ENCODE assay signal across 18 cellular contexts in genomic region chr7:21113609-21114416, GRCh38.
"Had no signal": no experiment of that assay in that cellular context is flagged by ENCODE, and none has a peak within 500 bp of the region (broad histone marks: within the 10 kb centered on the region; RNA-seq: fewer than 3 reads in every experiment).

No MANE protein-coding gene starts in this region.

- H3K4me1 ChIP-seq: lower lobe of right lung, psoas muscle, right lobe of liver, stomach had no signal

- H3K4me3 ChIP-seq: coronary artery, esophagus muscularis mucosa, lower lobe of right lung, psoas muscle, right lobe of liver, stomach, thoracic aorta had no signal

- H3K27ac ChIP-seq: coronary artery, esophagus muscularis mucosa, lower lobe of right lung, psoas muscle, right lobe of liver, stomach, thoracic aorta had no signal

- H3K9me3 ChIP-seq: esophagus muscularis mucosa, lower lobe of right lung, psoas muscle, right lobe of liver, stomach, thoracic aorta had no signal

- ATAC-seq: activated CD8-positive, alpha-beta T cell treated with anti-CD3 and anti-CD28 coated beads, Interleukin-2, amount 10 ng/mL, durations not matched to agents 7 days and 5 days; lower lobe of right lung; psoas muscle; right lobe of liver had no signal

- H3K27me3 ChIP-seq: esophagus muscularis mucosa, right lobe of liver, stomach had no signal

- H3K36me3 ChIP-seq: esophagus muscularis mucosa, lower lobe of right lung, right lobe of liver, stomach, thoracic aorta had no signal

- DNase-seq: activated B cell treated with CpG ODN at 0.5 μM for 24 hours; activated CD4-positive, alpha-beta T cell treated with anti-CD3 and anti-CD28 coated beads, Interleukin-2, amount 10 ng/mL, durations not matched to agents 24 days and 14 days; activated CD8-positive, alpha-beta memory T cell treated with anti-CD3 and anti-CD28 coated beads, Interleukin-2, amount 50 U/mL, for 4 hours; activated CD8-positive, alpha-beta T cell treated with anti-CD3 and anti-CD28 coated beads, Interleukin-2, amount 10 ng/mL, durations not matched to agents 7 days and 5 days; activated gamma-delta T cell treated with Interleukin-2 at 50 U/mL for 16 hours; activated T-cell treated with anti-CD3 and anti-CD28 coated beads, Interleukin-2, amount 50 U/mL, for 48 hours; amniotic stem cell; central memory CD4-positive, alpha-beta T cell; glutamatergic neuron; lower lobe of right lung; midbrain; psoas muscle; right lobe of liver; stomach; T-helper 2 cell had no signal
